16 cellular contexts compared by ENCODE assay signal in genomic region chr19:40735003-40735771, GRCh38. TPM values are rescaled to one million over a fixed set of nuclear protein-coding genes. Genes with fewer than 3 reads are reported as not detected.
"Had no signal": no experiment of that assay in that cellular context is flagged by ENCODE, and none has a peak within 500 bp of the region (broad histone marks: within the 10 kb centered on the region; RNA-seq: fewer than 3 reads in every experiment).

No MANE protein-coding gene starts in this region.

- DNase-seq: activated CD4-positive, alpha-beta T cell treated with anti-CD3 and anti-CD28 coated beads, Interleukin-2, amount 50 U/mL, for 4 hours; activated CD4-positive, CD25-positive, alpha-beta regulatory T cell treated with anti-CD3 and anti-CD28 coated beads, Interleukin-2, amount 50 U/mL, for 72 hours; activated gamma-delta T cell; activated T-cell treated with anti-CD3 and anti-CD28 coated beads, Interleukin-2, amount 50 U/mL, for 48 hours; nucleus accumbens; stimulated activated CD4-positive, alpha-beta T cell treated with anti-CD3 and anti-CD28 coated beads, Interleukin-2, amount 100 ng/mL, for 24 hours; stimulated activated naive CD4-positive, alpha-beta T cell; SW 1271; T-helper 9 cell had no signal

- ATAC-seq: gastroesophageal sphincter; natural killer cell treated with Interleukin-12 subunit alpha and Interleukin-12 subunit beta and Interleukin-15 and Interleukin-18, amount 100 ng/mL, for 72 hours; sciatic nerve had no signal

- H3K27me3 Mint-ChIP-seq: natural killer cell treated with Interleukin-12 subunit alpha and Interleukin-12 subunit beta and Interleukin-15 and Interleukin-18, amount 100 ng/mL, for 72 hours had no signal

- H3K27me3 ChIP-seq: ascending aorta, gastroesophageal sphincter had no signal

- H3K4me3 Mint-ChIP-seq: natural killer cell treated with Interleukin-12 subunit alpha and Interleukin-12 subunit beta and Interleukin-15 and Interleukin-18, amount 100 ng/mL, for 72 hours had no signal

- H3K9me3 Mint-ChIP-seq: natural killer cell treated with Interleukin-12 subunit alpha and Interleukin-12 subunit beta and Interleukin-15 and Interleukin-18, amount 100 ng/mL, for 72 hours had no signal

- H3K4me3 ChIP-seq: ascending aorta, gastroesophageal sphincter, lung had no signal

- H3K9me3 ChIP-seq: ascending aorta, gastroesophageal sphincter had no signal

- H3K27ac ChIP-seq: ascending aorta, gastroesophageal sphincter had no signal

RNA-seq across cellular contexts. Expression of gene MIA, which starts 40.1 kb away (rescaled TPM):
- total RNA-seq: ascending aorta, kidney epithelial cell, ureter had no signal
